Comparison of ENCODE assay signal across 14 cellular contexts in the genomic region with DNA sequence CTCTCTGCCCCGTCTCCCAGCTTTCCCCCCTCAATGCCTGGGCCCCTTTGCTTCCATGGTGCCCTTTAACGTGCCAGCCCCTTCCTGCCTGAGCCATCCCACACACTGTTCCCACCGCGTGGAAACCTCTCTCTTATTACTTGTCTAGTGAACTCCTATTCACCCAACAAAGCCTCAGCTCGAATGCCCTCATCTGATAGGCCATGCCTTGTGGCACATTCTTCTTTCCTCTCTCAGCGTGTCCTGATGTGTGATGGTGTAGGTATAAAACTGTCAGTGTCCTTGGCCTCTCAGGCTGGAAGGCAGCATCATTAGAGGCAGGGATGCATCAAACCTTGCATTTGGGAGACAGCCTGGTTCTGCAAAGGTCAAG.
DNase-seq lines count a peak whose midpoint lies in the region; TF ChIP-seq lines count a peak whose summit lies in the region.
"Had no signal": no experiment of that assay in that cellular context is flagged by ENCODE, and none has a peak within 500 bp of the region (broad histone marks: within the 10 kb centered on the region; RNA-seq: fewer than 3 reads in every experiment).

No MANE protein-coding gene starts in this region.

- POLR2A ChIA-PET in HEK293 (lab: Yijun Ruan, JAX): no interaction called here

- CTCF ChIA-PET in HEK293 (lab: Yijun Ruan, JAX): no interaction called here

- H3K4me3 ChIP-seq in cardiac muscle cell: no peak overlapping the region
- no peak overlapping the region for H3K4me3 ChIP-seq in right atrium auricular region
- H3K4me3 ChIP-seq in HEK293 (ENCODE audit: low read depth, low read length): no peak overlapping the region
- H3K4me3 ChIP-seq: GM23248 had no signal

- no peaks in the 10 kb centered on the region for H3K27me3 ChIP-seq in cardiac muscle cell
- no peaks in the 10 kb centered on the region for H3K27me3 ChIP-seq in right atrium auricular region

- no peak for DNase-seq in cardiac muscle cell (ENCODE audit: low read depth in 1 of 2, low spot score in 1 of 2)
- no peak for DNase-seq in right atrium auricular region (ENCODE audit: low spot score)
- DNase-seq in glutamatergic neuron: peak; percentile 4
- no peak for DNase-seq in occipital lobe (lab: John Stamatoyannopoulos, UW)
- DNase-seq in NCI-H1105 treated with DMSO at 0.1 percent for 48 hours (lab: John Stamatoyannopoulos, UW): no peak
- DNase-seq in osteocyte (ENCODE audit: extremely low spot score, unreplicated experiment): no peak
- DNase-seq: 8988T; AML-193; CD4-positive, alpha-beta memory T cell; DMS153; EL; GM23248 had no signal

- no peaks in the 10 kb centered on the region for H3K36me3 Mint-ChIP-seq in glutamatergic neuron (ENCODE audit: unreplicated experiment)
- H3K36me3 Mint-ChIP-seq in osteocyte (ENCODE audit: unreplicated experiment): no peaks in the 10 kb centered on the region
- H3K36me3 Mint-ChIP-seq: CD4-positive, alpha-beta memory T cell had no signal

- H3K27ac Mint-ChIP-seq in glutamatergic neuron (ENCODE audit: unreplicated experiment): no peak overlapping the region
- H3K27ac Mint-ChIP-seq in osteocyte (ENCODE audit: unreplicated experiment): no peak overlapping the region
- H3K27ac Mint-ChIP-seq: CD4-positive, alpha-beta memory T cell had no signal

- H3K27me3 Mint-ChIP-seq in glutamatergic neuron (ENCODE audit: unreplicated experiment) (peaks cover 2% of the 10 kb centered on the region), osteocyte (ENCODE audit: unreplicated experiment) (peaks cover 2% of the 10 kb centered on the region)

- H3K36me3 ChIP-seq in cardiac muscle cell: no peaks in the 10 kb centered on the region
- H3K36me3 ChIP-seq in right atrium auricular region: no peaks in the 10 kb centered on the region
- H3K36me3 ChIP-seq in HEK293 (ENCODE audit: control insufficient read depth in 2 of 2, insufficient read depth in 1 of 2, low read length in 2 of 2): no peaks in the 10 kb centered on the region

- H3K4me3 Mint-ChIP-seq in glutamatergic neuron (ENCODE audit: unreplicated experiment) (no peak overlapping the region), osteocyte (ENCODE audit: unreplicated experiment) (no peak overlapping the region)
- H3K4me3 Mint-ChIP-seq: CD4-positive, alpha-beta memory T cell had no signal

- H3K4me1 ChIP-seq in cardiac muscle cell (ENCODE audit: low read depth) (peaks cover 29% of the 10 kb centered on the region), right atrium auricular region (peaks cover 0 to 4% of the 10 kb centered on the region in 2 donors), HEK293 (ENCODE audit: control insufficient read depth, insufficient read depth, low read length) (no peaks in the 10 kb centered on the region)

- H3K9me3 Mint-ChIP-seq in glutamatergic neuron (ENCODE audit: unreplicated experiment) (peaks cover 8% of the 10 kb centered on the region), osteocyte (ENCODE audit: unreplicated experiment) (no peaks in the 10 kb centered on the region)

- H3K27ac ChIP-seq in cardiac muscle cell (peak overlapping the region; percentile 68), right atrium auricular region (no peak overlapping the region), HEK293 (ENCODE audit: extremely low read depth, low read depth, low read length) (no peak overlapping the region)
- H3K27ac ChIP-seq: C4-2B, GM23248 had no signal

- H3K4me1 Mint-ChIP-seq in glutamatergic neuron (ENCODE audit: low read depth, unreplicated experiment) (peaks cover 8% of the 10 kb centered on the region), osteocyte (ENCODE audit: unreplicated experiment) (no peaks in the 10 kb centered on the region)
- H3K4me1 Mint-ChIP-seq: CD4-positive, alpha-beta memory T cell had no signal

- H3K9me3 ChIP-seq in cardiac muscle cell (ENCODE audit: low read depth) (no peaks in the 10 kb centered on the region), right atrium auricular region (no peaks in the 10 kb centered on the region), HEK293 (ENCODE audit: control insufficient read depth, insufficient read depth, low read depth, low read length) (no peaks in the 10 kb centered on the region)

- no peak for TF ChIP-seq CTCF in cardiac muscle cell (IDR thresholded peaks at IDR 0.05; ENCODE audit: low read depth, low read length)
- no peak for TF ChIP-seq CTCF in right atrium auricular region (IDR thresholded peaks at IDR 0.05)
- TF ChIP-seq CTCF in HEK293 (tag by site-specific recombination; IDR thresholded peaks at IDR 0.05): no peak
- TF ChIP-seq CTCF in glutamatergic neuron (IDR thresholded peaks at IDR 0.05; ENCODE audit: partially characterized antibody, unreplicated experiment): no peak
- no peak for TF ChIP-seq CTCF in osteocyte (IDR thresholded peaks at IDR 0.05)

TF ChIP-seq in HEK293, 187 proteins besides CTCF, POLR2A, EP300 and RAD21:
- TF ChIP-seq ZNF707 (tag by site-specific recombination; IDR thresholded peaks at IDR 0.05) (no peak), ZNF391 (tag by site-specific recombination; IDR thresholded peaks at IDR 0.05; ENCODE audit: borderline replicate concordance, low read depth) (no peak), SETDB1 (IDR thresholded peaks at IDR 0.05; ENCODE audit: insufficient read length, low read length) (no peak), SP7 (tag by site-specific recombination; IDR thresholded peaks at IDR 0.05) (no peak), ZFP3 (tag by site-specific recombination; IDR thresholded peaks at IDR 0.05; ENCODE audit: low read depth) (peak; percentile 94)
- TF ChIP-seq, protein P1, sequence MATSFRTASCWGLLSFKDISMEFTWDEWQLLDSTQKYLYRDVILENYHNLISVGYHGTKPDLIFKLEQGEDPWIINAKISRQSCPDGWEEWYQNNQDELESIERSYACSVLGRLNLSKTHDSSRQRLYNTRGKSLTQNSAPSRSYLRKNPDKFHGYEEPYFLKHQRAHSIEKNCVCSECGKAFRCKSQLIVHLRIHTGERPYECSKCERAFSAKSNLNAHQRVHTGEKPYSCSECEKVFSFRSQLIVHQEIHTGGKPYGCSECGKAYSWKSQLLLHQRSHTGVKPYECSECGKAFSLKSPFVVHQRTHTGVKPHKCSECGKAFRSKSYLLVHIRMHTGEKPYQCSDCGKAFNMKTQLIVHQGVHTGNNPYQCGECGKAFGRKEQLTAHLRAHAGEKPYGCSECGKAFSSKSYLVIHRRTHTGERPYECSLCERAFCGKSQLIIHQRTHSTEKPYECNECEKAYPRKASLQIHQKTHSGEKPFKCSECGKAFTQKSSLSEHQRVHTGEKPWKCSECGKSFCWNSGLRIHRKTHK (tag by site-specific recombination; IDR thresholded peaks at IDR 0.05): no peak
- TF ChIP-seq, protein P2, sequence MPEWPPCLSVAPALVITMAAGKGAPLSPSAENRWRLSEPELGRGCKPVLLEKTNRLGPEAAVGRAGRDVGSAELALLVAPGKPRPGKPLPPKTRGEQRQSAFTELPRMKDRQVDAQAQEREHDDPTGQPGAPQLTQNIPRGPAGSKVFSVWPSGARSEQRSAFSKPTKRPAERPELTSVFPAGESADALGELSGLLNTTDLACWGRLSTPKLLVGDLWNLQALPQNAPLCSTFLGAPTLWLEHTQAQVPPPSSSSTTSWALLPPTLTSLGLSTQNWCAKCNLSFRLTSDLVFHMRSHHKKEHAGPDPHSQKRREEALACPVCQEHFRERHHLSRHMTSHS (tag by site-specific recombination; IDR thresholded peaks at IDR 0.05): no peak
